ENCODE assay signal across 1 cellular context in the genomic region with DNA sequence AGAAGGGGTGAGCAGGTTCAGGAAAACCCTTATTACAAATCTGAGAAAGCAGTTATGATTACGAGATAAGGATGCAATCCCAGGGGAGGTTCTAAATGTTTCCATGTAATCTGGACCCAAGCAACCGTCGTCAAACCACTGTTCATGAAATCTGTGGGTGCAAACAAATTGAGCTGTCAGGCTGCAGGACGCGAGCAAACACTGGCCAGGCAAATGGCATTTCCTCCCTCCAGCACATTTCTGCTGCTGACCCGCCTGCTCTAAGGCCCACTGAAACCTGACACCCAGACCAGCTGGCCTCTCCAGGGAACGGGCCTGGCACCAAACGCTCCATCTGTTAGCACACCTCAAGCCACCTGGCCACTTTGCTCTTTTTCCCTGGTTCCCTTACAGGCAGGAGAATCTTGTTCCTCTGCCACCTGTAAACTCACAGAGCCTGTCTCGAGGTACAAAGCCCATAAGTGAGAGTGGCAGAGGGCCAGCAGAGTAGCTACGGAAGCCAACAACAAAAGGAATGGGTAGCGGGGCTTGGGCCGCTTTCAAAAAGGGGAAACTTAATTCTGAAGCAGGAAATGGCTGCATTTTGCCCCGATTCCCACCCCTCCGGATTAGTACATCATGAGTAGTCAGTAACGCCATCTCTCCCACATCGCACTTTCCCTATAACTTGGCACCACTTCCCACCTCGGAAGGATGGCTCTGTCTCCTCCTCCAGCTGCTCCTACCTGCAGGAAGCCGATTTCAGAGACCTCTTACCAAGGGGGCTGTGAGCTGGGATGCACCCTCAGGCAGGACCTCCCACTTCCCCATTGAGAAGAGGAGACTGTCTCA.
TF ChIP-seq lines count a peak whose summit lies in the region.

No MANE protein-coding gene starts in this region.

TF ChIP-seq in HepG2, 621 proteins besides CTCF, POLR2A, EP300 and RAD21 (continued from another document and continues in another):
- no peak for TF ChIP-seq SRSF4 (IDR thresholded peaks at IDR 0.05; ENCODE audit: low read depth, low read length, poor library complexity, severe bottlenecking)
- TF ChIP-seq ZNF446 (CRISPR knock-in tag; IDR thresholded peaks at IDR 0.05), result no peak
- TF ChIP-seq KDM2A (CRISPR knock-in tag; IDR thresholded peaks at IDR 0.05; ENCODE audit: borderline replicate concordance, low read depth), result peak; percentile 45; the same call in 1 of the 2 replicates
- TF ChIP-seq ZBTB8A (CRISPR knock-in tag; IDR thresholded peaks at IDR 0.05; ENCODE audit: borderline replicate concordance, low read depth), result no peak
- TF ChIP-seq ZNF639 (CRISPR knock-in tag; conservative IDR thresholded peaks at IDR 0.05), result no peak
- TF ChIP-seq REXO4 (CRISPR knock-in tag; IDR thresholded peaks at IDR 0.05; ENCODE audit: borderline replicate concordance), result no peak
- TF ChIP-seq, protein P1, sequence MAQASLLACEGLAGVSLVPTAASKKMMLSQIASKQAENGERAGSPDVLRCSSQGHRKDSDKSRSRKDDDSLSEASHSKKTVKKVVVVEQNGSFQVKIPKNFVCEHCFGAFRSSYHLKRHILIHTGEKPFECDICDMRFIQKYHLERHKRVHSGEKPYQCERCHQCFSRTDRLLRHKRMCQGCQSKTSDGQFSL (CRISPR knock-in tag; IDR thresholded peaks at IDR 0.05), result no peak
- TF ChIP-seq, protein P2, sequence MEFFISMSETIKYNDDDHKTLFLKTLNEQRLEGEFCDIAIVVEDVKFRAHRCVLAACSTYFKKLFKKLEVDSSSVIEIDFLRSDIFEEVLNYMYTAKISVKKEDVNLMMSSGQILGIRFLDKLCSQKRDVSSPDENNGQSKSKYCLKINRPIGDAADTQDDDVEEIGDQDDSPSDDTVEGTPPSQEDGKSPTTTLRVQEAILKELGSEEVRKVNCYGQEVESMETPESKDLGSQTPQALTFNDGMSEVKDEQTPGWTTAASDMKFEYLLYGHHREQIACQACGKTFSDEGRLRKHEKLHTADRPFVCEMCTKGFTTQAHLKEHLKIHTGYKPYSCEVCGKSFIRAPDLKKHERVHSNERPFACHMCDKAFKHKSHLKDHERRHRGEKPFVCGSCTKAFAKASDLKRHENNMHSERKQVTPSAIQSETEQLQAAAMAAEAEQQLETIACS (CRISPR knock-in tag; IDR thresholded peaks at IDR 0.05), result no peak
- TF ChIP-seq, protein P3, sequence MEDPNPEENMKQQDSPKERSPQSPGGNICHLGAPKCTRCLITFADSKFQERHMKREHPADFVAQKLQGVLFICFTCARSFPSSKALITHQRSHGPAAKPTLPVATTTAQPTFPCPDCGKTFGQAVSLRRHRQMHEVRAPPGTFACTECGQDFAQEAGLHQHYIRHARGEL (CRISPR knock-in tag; IDR thresholded peaks at IDR 0.05), result no peak
- TF ChIP-seq U2AF2 (IDR thresholded peaks at IDR 0.05; ENCODE audit: low read depth, low read length), result no peak
- TF ChIP-seq ZNF557 (CRISPR knock-in tag; IDR thresholded peaks at IDR 0.05), result no peak
- TF ChIP-seq ZBED4 (CRISPR knock-in tag; IDR thresholded peaks at IDR 0.05; ENCODE audit: borderline replicate concordance), result peak; percentile 97
- TF ChIP-seq GPBP1L1 (CRISPR knock-in tag; IDR thresholded peaks at IDR 0.05), result no peak
- no peak for TF ChIP-seq CREB3 (CRISPR knock-in tag; IDR thresholded peaks at IDR 0.05)
- TF ChIP-seq, protein P4, sequence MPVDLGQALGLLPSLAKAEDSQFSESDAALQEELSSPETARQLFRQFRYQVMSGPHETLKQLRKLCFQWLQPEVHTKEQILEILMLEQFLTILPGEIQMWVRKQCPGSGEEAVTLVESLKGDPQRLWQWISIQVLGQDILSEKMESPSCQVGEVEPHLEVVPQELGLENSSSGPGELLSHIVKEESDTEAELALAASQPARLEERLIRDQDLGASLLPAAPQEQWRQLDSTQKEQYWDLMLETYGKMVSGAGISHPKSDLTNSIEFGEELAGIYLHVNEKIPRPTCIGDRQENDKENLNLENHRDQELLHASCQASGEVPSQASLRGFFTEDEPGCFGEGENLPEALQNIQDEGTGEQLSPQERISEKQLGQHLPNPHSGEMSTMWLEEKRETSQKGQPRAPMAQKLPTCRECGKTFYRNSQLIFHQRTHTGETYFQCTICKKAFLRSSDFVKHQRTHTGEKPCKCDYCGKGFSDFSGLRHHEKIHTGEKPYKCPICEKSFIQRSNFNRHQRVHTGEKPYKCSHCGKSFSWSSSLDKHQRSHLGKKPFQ (CRISPR knock-in tag; IDR thresholded peaks at IDR 0.05; ENCODE audit: insufficient replicate concordance), result no peak
- TF ChIP-seq ZNF12 (CRISPR knock-in tag; IDR thresholded peaks at IDR 0.05), result peak; percentile 12; the same call in 1 of the 2 replicates
- TF ChIP-seq RFX1 (IDR thresholded peaks at IDR 0.05), result peak; percentile 24; the same call in 1 of the 2 replicates
- TF ChIP-seq HOXA3 (CRISPR knock-in tag; IDR thresholded peaks at IDR 0.05), result peak; percentile 67; the same call in 1 of the 2 replicates
- peak; percentile 84; the same call in 1 of the 2 replicates for TF ChIP-seq RNF2 (conservative IDR thresholded peaks at IDR 0.05; ENCODE audit: low read depth)
- TF ChIP-seq PPARG (CRISPR knock-in tag; conservative IDR thresholded peaks at IDR 0.05), result no peak
- no peak for TF ChIP-seq NFYB (CRISPR knock-in tag; IDR thresholded peaks at IDR 0.05)
- TF ChIP-seq ZNF619 (CRISPR knock-in tag; IDR thresholded peaks at IDR 0.05), result no peak
- TF ChIP-seq, protein P5, sequence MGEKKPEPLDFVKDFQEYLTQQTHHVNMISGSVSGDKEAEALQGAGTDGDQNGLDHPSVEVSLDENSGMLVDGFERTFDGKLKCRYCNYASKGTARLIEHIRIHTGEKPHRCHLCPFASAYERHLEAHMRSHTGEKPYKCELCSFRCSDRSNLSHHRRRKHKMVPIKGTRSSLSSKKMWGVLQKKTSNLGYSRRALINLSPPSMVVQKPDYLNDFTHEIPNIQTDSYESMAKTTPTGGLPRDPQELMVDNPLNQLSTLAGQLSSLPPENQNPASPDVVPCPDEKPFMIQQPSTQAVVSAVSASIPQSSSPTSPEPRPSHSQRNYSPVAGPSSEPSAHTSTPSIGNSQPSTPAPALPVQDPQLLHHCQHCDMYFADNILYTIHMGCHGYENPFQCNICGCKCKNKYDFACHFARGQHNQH (CRISPR knock-in tag; IDR thresholded peaks at IDR 0.05), result 0 out of 2 replicates have a peak, but pooled peaks have one; percentile 39
- TF ChIP-seq ZSCAN21 (CRISPR knock-in tag; IDR thresholded peaks at IDR 0.05; ENCODE audit: borderline replicate concordance), result no peak; the same call in 1 of the 2 replicates
- TF ChIP-seq BCL6 (CRISPR knock-in tag; IDR thresholded peaks at IDR 0.05), result peak; percentile 53; the same call in 1 of the 2 replicates
- TF ChIP-seq GABPA (IDR thresholded peaks at IDR 0.05; ENCODE audit: low read depth, low read length), result no peak
- peak; percentile 28; the same call in 1 of the 2 replicates for TF ChIP-seq GABPA (CRISPR knock-in tag; IDR thresholded peaks at IDR 0.05; ENCODE audit: low read depth)
- no peak for TF ChIP-seq STAT6 (CRISPR knock-in tag; IDR thresholded peaks at IDR 0.05; ENCODE audit: borderline replicate concordance)
- peak; percentile 74 for TF ChIP-seq HMG20B (CRISPR knock-in tag; conservative IDR thresholded peaks at IDR 0.05)
- no peak for TF ChIP-seq NR1H2 (CRISPR knock-in tag; IDR thresholded peaks at IDR 0.05; ENCODE audit: borderline replicate concordance, low read depth)
- TF ChIP-seq, protein P6, sequence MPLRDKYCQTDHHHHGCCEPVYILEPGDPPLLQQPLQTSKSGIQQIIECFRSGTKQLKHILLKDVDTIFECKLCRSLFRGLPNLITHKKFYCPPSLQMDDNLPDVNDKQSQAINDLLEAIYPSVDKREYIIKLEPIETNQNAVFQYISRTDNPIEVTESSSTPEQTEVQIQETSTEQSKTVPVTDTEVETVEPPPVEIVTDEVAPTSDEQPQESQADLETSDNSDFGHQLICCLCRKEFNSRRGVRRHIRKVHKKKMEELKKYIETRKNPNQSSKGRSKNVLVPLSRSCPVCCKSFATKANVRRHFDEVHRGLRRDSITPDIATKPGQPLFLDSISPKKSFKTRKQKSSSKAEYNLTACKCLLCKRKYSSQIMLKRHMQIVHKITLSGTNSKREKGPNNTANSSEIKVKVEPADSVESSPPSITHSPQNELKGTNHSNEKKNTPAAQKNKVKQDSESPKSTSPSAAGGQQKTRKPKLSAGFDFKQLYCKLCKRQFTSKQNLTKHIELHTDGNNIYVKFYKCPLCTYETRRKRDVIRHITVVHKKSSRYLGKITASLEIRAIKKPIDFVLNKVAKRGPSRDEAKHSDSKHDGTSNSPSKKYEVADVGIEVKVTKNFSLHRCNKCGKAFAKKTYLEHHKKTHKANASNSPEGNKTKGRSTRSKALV (CRISPR knock-in tag; IDR thresholded peaks at IDR 0.05), result peak; percentile 63; the same call in 1 of the 2 replicates
- no peak for TF ChIP-seq E2F2 (CRISPR knock-in tag; IDR thresholded peaks at IDR 0.05; ENCODE audit: borderline replicate concordance)
- no peak for TF ChIP-seq FOXM1 (CRISPR knock-in tag; IDR thresholded peaks at IDR 0.05)
- TF ChIP-seq GTF3A (CRISPR knock-in tag; conservative IDR thresholded peaks at IDR 0.05), result no peak
